Comparison of ENCODE assay signal across 25 cellular contexts in genomic region chr11:27294654-27295053, GRCh38.
A peak's percentile ranks its signal among the peaks of the same experiment; 100 is the strongest.
DNase-seq lines count a peak whose midpoint lies in the region; ATAC-seq and TF ChIP-seq lines count a peak whose summit lies in the region.
"Had no signal": no experiment of that assay in that cellular context is flagged by ENCODE, and none has a peak within 500 bp of the region (broad histone marks: within the 10 kb centered on the region; RNA-seq: fewer than 3 reads in every experiment).

No MANE protein-coding gene starts in this region.

- H3K4me3 Mint-ChIP-seq in nephron progenitor cell = no peak overlapping the region
- H3K4me3 Mint-ChIP-seq in activated CD4-positive, alpha-beta memory T cell treated with anti-CD3 and anti-CD28 coated beads, Interleukin-2, amount 10 ng/mL, durations not matched to agents 7 days and 5 days = no peak overlapping the region
- H3K4me3 Mint-ChIP-seq: activated CD8-positive, alpha-beta T cell treated with anti-CD3 and anti-CD28 coated beads for 36 hours; activated naive CD4-positive, alpha-beta T cell treated with anti-CD3 and anti-CD28 coated beads for 36 hours; activated T-cell treated with anti-CD3 and anti-CD28 coated beads, Interleukin-2, amount 50 U/mL, for 4 hours; natural killer cell had no signal

- POLR2A ChIA-PET in activated CD4-positive, alpha-beta memory T cell treated with anti-CD3 and anti-CD28 coated beads, Interleukin-2, amount 10 ng/mL, durations not matched to agents 7 days and 5 days (lab: Charles Lee) = no interaction called here

- peaks cover 20% of the 10 kb centered on the region for H3K4me1 Mint-ChIP-seq in nephron progenitor cell
- H3K4me1 Mint-ChIP-seq in activated CD4-positive, alpha-beta memory T cell treated with anti-CD3 and anti-CD28 coated beads, Interleukin-2, amount 10 ng/mL, durations not matched to agents 7 days and 5 days = no peaks in the 10 kb centered on the region
- H3K4me1 Mint-ChIP-seq: natural killer cell had no signal

- peak overlapping the region; percentile 59 for H3K27ac ChIP-seq in SK-N-MC
- H3K27ac ChIP-seq: C4-2B, dorsolateral prefrontal cortex, psoas muscle, tibial artery had no signal

- no peaks in the 10 kb centered on the region for H3K36me3 ChIP-seq in SK-N-MC (ENCODE audit: insufficient read depth, low read length)
- H3K36me3 ChIP-seq: Peyer's patch, tibial artery had no signal

- H3K9ac ChIP-seq in SK-N-MC (ENCODE audit: insufficient read length) = no peak overlapping the region

- CTCF ChIA-PET in activated CD4-positive, alpha-beta memory T cell treated with anti-CD3 and anti-CD28 coated beads, Interleukin-2, amount 10 ng/mL, durations not matched to agents 7 days and 5 days (lab: Charles Lee) = no interaction called here

- no peak overlapping the region for H3K4me3 ChIP-seq in SK-N-MC
- H3K4me3 ChIP-seq: dorsolateral prefrontal cortex, Peyer's patch, psoas muscle, tibial artery had no signal

- DNase-seq in DMS153 treated with DMSO at 0.1 percent for 48 hours (lab: John Stamatoyannopoulos, UW; ENCODE audit: unreplicated experiment) (peak; percentile 42), NCI-H2081 (lab: John Stamatoyannopoulos, UW) (peak; percentile 57 to 77), SK-N-MC (ENCODE audit: low read depth, low spot score) (no peak), nephron progenitor cell (no peak), DMS79 (lab: John Stamatoyannopoulos, UW) (no peak), D341Med (ENCODE audit: low spot score) (no peak)
- no peak for DNase-seq in activated CD4-positive, alpha-beta memory T cell treated with anti-CD3 and anti-CD28 coated beads, Interleukin-2, amount 10 ng/mL, durations not matched to agents 7 days and 5 days
- DNase-seq: activated CD4-positive, CD25-positive, alpha-beta regulatory T cell; activated CD8-positive, alpha-beta T cell treated with anti-CD3 and anti-CD28 coated beads for 36 hours; activated naive CD4-positive, alpha-beta T cell treated with anti-CD3 and anti-CD28 coated beads for 36 hours; activated T-cell treated with anti-CD3 and anti-CD28 coated beads, Interleukin-2, amount 50 U/mL, for 4 hours; central memory CD4-positive, alpha-beta T cell; DMS 273 treated with DMSO at 0.1 percent for 48 hours; dorsolateral prefrontal cortex; GDM1; GOT3; KBM-7; natural killer cell; NCI-H2029 treated with DMSO at 0.1 percent for 48 hours; Peyer's patch; psoas muscle; stimulated activated naive CD8-positive, alpha-beta T cell treated with anti-CD3 and anti-CD28 coated beads, Interleukin-15, Interleukin-2, amounts not matched to agents 100 U/mL and 50 U/mL, for 24 hours; tibial artery had no signal

- no peak for ATAC-seq in HG03565 (IDR thresholded peaks at IDR 0.05; ENCODE audit: unreplicated experiment)
- ATAC-seq: activated CD8-positive, alpha-beta T cell treated with anti-CD3 and anti-CD28 coated beads for 36 hours; activated T-cell treated with anti-CD3 and anti-CD28 coated beads, Interleukin-2, amount 50 U/mL, for 4 hours; natural killer cell; psoas muscle; stimulated activated naive CD8-positive, alpha-beta T cell treated with anti-CD3 and anti-CD28 coated beads, Interleukin-15, Interleukin-2, amounts not matched to agents 100 U/mL and 50 U/mL, for 24 hours had no signal

- H3K36me3 Mint-ChIP-seq in nephron progenitor cell (ENCODE audit: low read depth) = peaks cover 42% of the 10 kb centered on the region
- no peaks in the 10 kb centered on the region for H3K36me3 Mint-ChIP-seq in activated CD4-positive, alpha-beta memory T cell treated with anti-CD3 and anti-CD28 coated beads, Interleukin-2, amount 10 ng/mL, durations not matched to agents 7 days and 5 days (ENCODE audit: low read depth)
- H3K36me3 Mint-ChIP-seq: natural killer cell had no signal

- peak overlapping the region; percentile 96 for H3K27ac Mint-ChIP-seq in nephron progenitor cell
- no peak overlapping the region for H3K27ac Mint-ChIP-seq in activated CD4-positive, alpha-beta memory T cell treated with anti-CD3 and anti-CD28 coated beads, Interleukin-2, amount 10 ng/mL, durations not matched to agents 7 days and 5 days
- H3K27ac Mint-ChIP-seq: activated CD8-positive, alpha-beta T cell treated with anti-CD3 and anti-CD28 coated beads for 36 hours; activated naive CD4-positive, alpha-beta T cell treated with anti-CD3 and anti-CD28 coated beads for 36 hours; natural killer cell had no signal

- no peaks in the 10 kb centered on the region for H3K27me3 Mint-ChIP-seq in nephron progenitor cell (ENCODE audit: low read depth, poor library complexity)
- H3K27me3 Mint-ChIP-seq in activated CD4-positive, alpha-beta memory T cell treated with anti-CD3 and anti-CD28 coated beads, Interleukin-2, amount 10 ng/mL, durations not matched to agents 7 days and 5 days = peaks cover 3% of the 10 kb centered on the region
- H3K27me3 Mint-ChIP-seq: activated CD8-positive, alpha-beta T cell treated with anti-CD3 and anti-CD28 coated beads for 36 hours had no signal

- H3K9me3 Mint-ChIP-seq in nephron progenitor cell = peaks cover 44% of the 10 kb centered on the region
- H3K9me3 Mint-ChIP-seq in activated CD4-positive, alpha-beta memory T cell treated with anti-CD3 and anti-CD28 coated beads, Interleukin-2, amount 10 ng/mL, durations not matched to agents 7 days and 5 days = peaks cover 15% of the 10 kb centered on the region

- no peak for TF ChIP-seq CTCF in nephron progenitor cell (IDR thresholded peaks at IDR 0.05)

- H3K9me3 ChIP-seq in SK-N-MC (ENCODE audit: low read depth, low read length) = no peaks in the 10 kb centered on the region; the same call in 1 of the 2 replicates
- H3K9me3 ChIP-seq: Peyer's patch, psoas muscle, tibial artery had no signal

Comparison
In these comparisons a context has a peak if more than half of its experiments do, and no peak if none do; other contexts are left out.
1. DNase-seq: peak in DMS153 treated with DMSO at 0.1 percent for 48 hours (single experiment) and NCI-H2081 (2 of 2); none in SK-N-MC (single experiment), nephron progenitor cell (single experiment), activated CD4-positive, alpha-beta memory T cell treated with anti-CD3 and anti-CD28 coated beads, Interleukin-2, amount 10 ng/mL, durations not matched to agents 7 days and 5 days (single experiment), DMS79 (single experiment) and D341Med (single experiment).